Comparison of ENCODE assay signal across 1 cellular context in the genomic region with DNA sequence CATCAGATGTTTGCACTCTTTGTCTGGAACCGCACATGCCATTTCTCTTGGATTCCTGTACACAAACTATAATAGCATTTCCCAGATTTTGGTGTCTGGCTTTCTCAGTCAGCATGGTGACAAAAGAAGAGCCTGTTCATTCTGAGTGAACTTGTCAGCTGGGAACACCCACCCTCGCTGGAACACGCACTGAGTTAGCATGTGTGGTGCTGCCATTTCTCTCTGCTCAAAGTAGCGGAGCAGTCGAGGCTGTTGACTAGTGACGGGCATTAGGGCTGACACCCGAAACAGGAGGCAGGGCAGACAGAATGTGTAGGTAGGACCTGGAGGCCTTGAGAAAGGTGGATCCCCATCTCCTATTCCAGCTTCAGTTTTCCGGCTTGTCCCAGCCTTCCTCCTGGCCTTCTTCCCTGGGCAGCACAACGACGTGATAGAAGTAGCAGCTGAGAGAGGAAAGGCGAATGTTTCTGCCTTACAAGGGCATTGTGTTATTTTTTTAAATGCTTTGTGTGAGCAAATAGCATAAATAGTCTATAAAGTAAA.
TF ChIP-seq lines count a peak whose summit lies in the region.

No MANE protein-coding gene starts in this region.

TF ChIP-seq in HepG2, 621 proteins besides CTCF, POLR2A, EP300 and RAD21 (continued from another document):
- TF ChIP-seq, protein P1, sequence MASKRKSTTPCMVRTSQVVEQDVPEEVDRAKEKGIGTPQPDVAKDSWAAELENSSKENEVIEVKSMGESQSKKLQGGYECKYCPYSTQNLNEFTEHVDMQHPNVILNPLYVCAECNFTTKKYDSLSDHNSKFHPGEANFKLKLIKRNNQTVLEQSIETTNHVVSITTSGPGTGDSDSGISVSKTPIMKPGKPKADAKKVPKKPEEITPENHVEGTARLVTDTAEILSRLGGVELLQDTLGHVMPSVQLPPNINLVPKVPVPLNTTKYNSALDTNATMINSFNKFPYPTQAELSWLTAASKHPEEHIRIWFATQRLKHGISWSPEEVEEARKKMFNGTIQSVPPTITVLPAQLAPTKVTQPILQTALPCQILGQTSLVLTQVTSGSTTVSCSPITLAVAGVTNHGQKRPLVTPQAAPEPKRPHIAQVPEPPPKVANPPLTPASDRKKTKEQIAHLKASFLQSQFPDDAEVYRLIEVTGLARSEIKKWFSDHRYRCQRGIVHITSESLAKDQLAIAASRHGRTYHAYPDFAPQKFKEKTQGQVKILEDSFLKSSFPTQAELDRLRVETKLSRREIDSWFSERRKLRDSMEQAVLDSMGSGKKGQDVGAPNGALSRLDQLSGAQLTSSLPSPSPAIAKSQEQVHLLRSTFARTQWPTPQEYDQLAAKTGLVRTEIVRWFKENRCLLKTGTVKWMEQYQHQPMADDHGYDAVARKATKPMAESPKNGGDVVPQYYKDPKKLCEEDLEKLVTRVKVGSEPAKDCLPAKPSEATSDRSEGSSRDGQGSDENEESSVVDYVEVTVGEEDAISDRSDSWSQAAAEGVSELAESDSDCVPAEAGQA (IDR thresholded peaks at IDR 0.05; ENCODE audit: low read depth) = no peak
- TF ChIP-seq, protein P1 (CRISPR knock-in tag; IDR thresholded peaks at IDR 0.05; ENCODE audit: borderline replicate concordance) = no peak
- no peak for TF ChIP-seq ZNF674 (CRISPR knock-in tag; IDR thresholded peaks at IDR 0.05; ENCODE audit: low read depth)
- no peak for TF ChIP-seq ZNF235 (CRISPR knock-in tag; IDR thresholded peaks at IDR 0.05; ENCODE audit: borderline replicate concordance)
- TF ChIP-seq MAZ (IDR thresholded peaks at IDR 0.05; ENCODE audit: borderline replicate concordance, low read depth, low read length) = no peak
- no peak for TF ChIP-seq MAZ (CRISPR knock-in tag; IDR thresholded peaks at IDR 0.05; ENCODE audit: low read depth)
- TF ChIP-seq HOXA7 (CRISPR knock-in tag; IDR thresholded peaks at IDR 0.05) = no peak
- no peak for TF ChIP-seq REXO4 (CRISPR knock-in tag; IDR thresholded peaks at IDR 0.05; ENCODE audit: borderline replicate concordance)
- TF ChIP-seq BHLHE40 (IDR thresholded peaks at IDR 0.05; ENCODE audit: low read length) = no peak
- TF ChIP-seq, protein P2, sequence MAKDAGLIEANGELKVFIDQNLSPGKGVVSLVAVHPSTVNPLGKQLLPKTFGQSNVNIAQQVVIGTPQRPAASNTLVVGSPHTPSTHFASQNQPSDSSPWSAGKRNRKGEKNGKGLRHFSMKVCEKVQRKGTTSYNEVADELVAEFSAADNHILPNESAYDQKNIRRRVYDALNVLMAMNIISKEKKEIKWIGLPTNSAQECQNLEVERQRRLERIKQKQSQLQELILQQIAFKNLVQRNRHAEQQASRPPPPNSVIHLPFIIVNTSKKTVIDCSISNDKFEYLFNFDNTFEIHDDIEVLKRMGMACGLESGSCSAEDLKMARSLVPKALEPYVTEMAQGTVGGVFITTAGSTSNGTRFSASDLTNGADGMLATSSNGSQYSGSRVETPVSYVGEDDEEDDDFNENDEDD (CRISPR knock-in tag; IDR thresholded peaks at IDR 0.05; ENCODE audit: borderline replicate concordance) = no peak
- TF ChIP-seq HDAC1 (CRISPR knock-in tag; IDR thresholded peaks at IDR 0.05) = no peak
- TF ChIP-seq PRMT3 (CRISPR knock-in tag; IDR thresholded peaks at IDR 0.05; ENCODE audit: borderline replicate concordance, low read depth) = no peak
- TF ChIP-seq ZNF589 (CRISPR knock-in tag; conservative IDR thresholded peaks at IDR 0.05) = no peak
- TF ChIP-seq KAT2B (IDR thresholded peaks at IDR 0.05; ENCODE audit: borderline replicate concordance, low read depth, low read length) = no peak
- TF ChIP-seq AKAP8 (CRISPR knock-in tag; IDR thresholded peaks at IDR 0.05) = no peak
- TF ChIP-seq ZNF460 (CRISPR knock-in tag; IDR thresholded peaks at IDR 0.05; ENCODE audit: borderline replicate concordance) = no peak
- TF ChIP-seq ZNF564 (CRISPR knock-in tag; IDR thresholded peaks at IDR 0.05) = no peak
